8 cellular contexts compared by ENCODE assay signal in genomic region chr10:26448706-26449435, GRCh38. TPM values are rescaled to one million over a fixed set of nuclear protein-coding genes. Genes with fewer than 3 reads are reported as not detected.
A peak's percentile ranks its signal among the peaks of the same experiment; 100 is the strongest.
DNase-seq lines count a peak whose midpoint lies in the region; ATAC-seq and TF ChIP-seq lines count a peak whose summit lies in the region.

No MANE protein-coding gene starts in this region.

- H3K27ac ChIP-seq in Karpas-422 (ENCODE audit: low read length) (peak overlapping the region; percentile 67), transverse colon (peak overlapping the region; percentile 6 to 67 (median 46))

- WGBS in transverse colon (ENCODE audit: low coverage in 1 of 2), 2 donors, result 69 to 96% methylated on average over 7 to 8 of the region's 8 CpGs

- ATAC-seq in GM21529 (IDR thresholded peaks at IDR 0.05; ENCODE audit: unreplicated experiment), result peak; percentile 84

- TF ChIP-seq CTCF in GM10266 (IDR thresholded peaks at IDR 0.05; ENCODE audit: control insufficient read depth, insufficient read depth, low read depth, missing control alignments) (peak; percentile 36), transverse colon (IDR thresholded peaks at IDR 0.05) (no peak)

- no peak overlapping the region for H2AFZ ChIP-seq in Karpas-422 (ENCODE audit: low read length)

- no peak for TF ChIP-seq EP300 in transverse colon (IDR thresholded peaks at IDR 0.05; ENCODE audit: low read depth)

- no peak for TF ChIP-seq POLR2A in transverse colon (IDR thresholded peaks at IDR 0.05)

- peaks cover 96% of the 10 kb centered on the region for H3K79me2 ChIP-seq in Karpas-422 (ENCODE audit: low read length)

- H3K36me3 ChIP-seq in Karpas-422 (ENCODE audit: insufficient read depth, low read length), result peaks cover 33% of the 10 kb centered on the region
- no peaks in the 10 kb centered on the region for H3K36me3 ChIP-seq in transverse colon

- peak overlapping the region; percentile 35 for H3K4me2 ChIP-seq in Karpas-422 (ENCODE audit: low read depth, low read length, poor library complexity, severe bottlenecking)

- no peaks in the 10 kb centered on the region for H3K27me3 ChIP-seq in Karpas-422 (ENCODE audit: low read length)
- H3K27me3 ChIP-seq in transverse colon, result no peaks in the 10 kb centered on the region

- H3K9ac ChIP-seq in Karpas-422 (ENCODE audit: low read length), result peak overlapping the region; percentile 26; the same call in 1 of the 2 replicates

- intact Hi-C loops in transverse colon (cut with DNase I; ENCODE audit: low total_unique reads), result no loop called here

- H3K9me3 ChIP-seq in Karpas-422 (ENCODE audit: low read length) (no peaks in the 10 kb centered on the region), transverse colon (no peaks in the 10 kb centered on the region)

- in situ Hi-C loops in transverse colon (cut with MboI; ENCODE audit: low pct_ligation_motif_present in 1 of 4, low pct_unique_long_range_greater_than_20kb in 1 of 4, low sequenced_read_pairs in 3 of 4), result no loop called here

- H3K9me2 ChIP-seq in Karpas-422 (replicated peaks; ENCODE audit: insufficient read depth, low read length), result no peaks in the 10 kb centered on the region

- no peak overlapping the region for H3K4me3 ChIP-seq in Karpas-422 (ENCODE audit: low read length)
- H3K4me3 ChIP-seq in transverse colon, result no peak overlapping the region

- DNase-seq in GM10266 (ENCODE audit: extremely low spot score), result peak; percentile 58
- peak; percentile 78 for DNase-seq in Karpas-422
- peak; percentile 87 for DNase-seq in activated effector memory CD4-positive, alpha-beta T cell treated with anti-CD3 and anti-CD28 coated beads, Interleukin-2, amount 50 U/mL, for 16 hours
- peak; percentile 60 for DNase-seq in transverse colon
- no peak for DNase-seq in HPDE6-E6E7 (ENCODE audit: extremely low spot score)
- no peak for DNase-seq in NCI-H2171 (lab: John Stamatoyannopoulos, UW)
- DNase-seq in NCI-H187 treated with DMSO at 0.1 percent for 48 hours (lab: John Stamatoyannopoulos, UW), result no peak

- peaks cover 47% of the 10 kb centered on the region for H3K4me1 ChIP-seq in Karpas-422 (ENCODE audit: low read length)
- no peaks in the 10 kb centered on the region for H3K4me1 ChIP-seq in transverse colon

- no peaks in the 10 kb centered on the region for H4K20me1 ChIP-seq in Karpas-422 (ENCODE audit: insufficient read depth, low read depth, low read length)

RNA-seq across cellular contexts. Expression of gene APBB1IP, which starts 10.7 kb away (rescaled TPM):
- 22.7 and 34.7 TPM in 2 replicates for total RNA-seq in Karpas-422 (2014; rRNA removed; shearing (Covaris generic); ENCODE audit: low replicate concordance)
- 1 to 10 TPM in 3 of 4 donors, not detected in 1; 2.5 to 7.6 (median 6.4) TPM for total RNA-seq in transverse colon

Comparison
In these comparisons a context has a peak if more than half of its experiments do, and no peak if none do; other contexts are left out.
1. DNase-seq: peak in GM10266 (single experiment), Karpas-422 (single experiment), activated effector memory CD4-positive, alpha-beta T cell treated with anti-CD3 and anti-CD28 coated beads, Interleukin-2, amount 50 U/mL, for 16 hours (single experiment) and transverse colon (single experiment); none in HPDE6-E6E7 (single experiment), NCI-H2171 (single experiment) and NCI-H187 treated with DMSO at 0.1 percent for 48 hours (single experiment).